9 cellular contexts compared by ENCODE assay signal in the genomic region with DNA sequence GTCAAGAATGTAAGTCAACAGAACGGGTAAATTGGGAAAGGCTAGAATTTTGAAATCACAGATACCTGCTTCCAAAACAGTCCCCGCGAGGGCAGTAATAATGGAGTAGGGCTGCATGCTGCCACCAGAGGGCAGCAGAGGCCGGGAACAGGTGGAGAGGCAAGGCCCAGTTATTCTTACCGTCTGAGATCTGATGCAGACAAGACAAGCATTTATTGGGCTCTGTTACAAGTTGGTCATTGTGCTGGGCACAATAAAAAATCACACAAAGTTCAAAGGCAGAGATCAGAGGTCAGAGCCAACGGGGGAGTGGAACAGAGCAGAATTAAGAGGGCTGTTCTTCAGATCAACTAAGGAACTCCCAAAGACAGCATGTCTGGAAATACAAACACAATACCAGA. TPM values are rescaled to one million over a fixed set of nuclear protein-coding genes. Genes with fewer than 3 reads are reported as not detected.
A peak's percentile ranks its signal among the peaks of the same experiment; 100 is the strongest.
DNase-seq lines count a peak whose midpoint lies in the region; ATAC-seq and TF ChIP-seq lines count a peak whose summit lies in the region.
"Had no signal": no experiment of that assay in that cellular context is flagged by ENCODE, and none has a peak within 500 bp of the region (broad histone marks: within the 10 kb centered on the region; RNA-seq: fewer than 3 reads in every experiment).

No MANE protein-coding gene starts in this region.

- peaks cover 4 to 6% (median 5%) of the 10 kb centered on the region in 3 donors for H3K4me1 Mint-ChIP-seq in naive B cell

- no peaks in the 10 kb centered on the region for H3K79me2 ChIP-seq in OCI-LY3 (ENCODE audit: low read length)

- no peaks in the 10 kb centered on the region for H3K4me1 ChIP-seq in OCI-LY3 (ENCODE audit: low read length)

- H3K36me3 Mint-ChIP-seq in naive B cell = no peaks in the 10 kb centered on the region

- H3K27me3 ChIP-seq in OCI-LY3 (ENCODE audit: low read depth, low read length) = peaks cover 8% of the 10 kb centered on the region; the same call in 1 of the 2 replicates

- no peaks in the 10 kb centered on the region for H3K27me3 Mint-ChIP-seq in naive B cell

- no peak overlapping the region for H3K4me3 Mint-ChIP-seq in naive B cell
- H3K4me3 Mint-ChIP-seq: T-helper 1 cell treated with Interleukin-12 subunit alpha and Interleukin-12 subunit beta and Interleukin-4 antibody, amounts not matched to agents 30 μg/mL and 1 μg/mL, for 36 hours had no signal

- H3K4me3 ChIP-seq in OCI-LY3 (ENCODE audit: low read length) (no peak overlapping the region), epithelial cell of esophagus (ENCODE audit: low read length) (no peak overlapping the region)

- no peaks in the 10 kb centered on the region for H4K20me1 ChIP-seq in OCI-LY3 (ENCODE audit: insufficient read depth, low read length)

- H3K4me2 ChIP-seq in OCI-LY3 (ENCODE audit: low read length) = 0 out of 2 replicates have a peak overlapping the region, but pooled peaks have one; percentile 12

- peak overlapping the region in 1 of 6 donors; percentile 13 for H3K27ac Mint-ChIP-seq in naive B cell
- H3K27ac Mint-ChIP-seq: T-helper 1 cell treated with Interleukin-12 subunit alpha and Interleukin-12 subunit beta and Interleukin-4 antibody, amounts not matched to agents 30 μg/mL and 1 μg/mL, for 36 hours had no signal

- peak; percentile 98 for TF ChIP-seq CTCF in OCI-LY3 (IDR thresholded peaks at IDR 0.05; ENCODE audit: low read depth, low read length)
- peak; percentile 97 for TF ChIP-seq CTCF in epithelial cell of esophagus (IDR thresholded peaks at IDR 0.05; ENCODE audit: insufficient read depth, low read depth, low read length, missing control alignments)

- H3K9ac ChIP-seq in OCI-LY3 (ENCODE audit: low read length) = no peak overlapping the region

- no peak overlapping the region for H3K27ac ChIP-seq in OCI-LY3 (ENCODE audit: low read length)

- H3K36me3 ChIP-seq in OCI-LY3 (replicated peaks; ENCODE audit: low read depth, low read length) = no peaks in the 10 kb centered on the region

- peaks cover 0 to 2% (median 0%) of the 10 kb centered on the region in 7 donors for H3K9me3 Mint-ChIP-seq in naive B cell
- H3K9me3 Mint-ChIP-seq: T-helper 1 cell treated with Interleukin-12 subunit alpha and Interleukin-12 subunit beta and Interleukin-4 antibody, amounts not matched to agents 30 μg/mL and 1 μg/mL, for 36 hours had no signal

- no peak overlapping the region for H2AFZ ChIP-seq in OCI-LY3 (ENCODE audit: low read depth, low read length)

- H3K9me3 ChIP-seq in OCI-LY3 (ENCODE audit: insufficient read depth, low read length) = no peaks in the 10 kb centered on the region

- peak; percentile 68 for DNase-seq in COLO829 (ENCODE audit: low spot score)
- peak; percentile 90 for DNase-seq in HuH-7 (ENCODE audit: low spot score)
- DNase-seq in activated T-cell treated with anti-CD3 and anti-CD28 coated beads for 24 hours (ENCODE audit: low read depth) = peak; percentile 74
- DNase-seq in epithelial cell of esophagus (ENCODE audit: low read depth) = peak; percentile 85
- DNase-seq in naive B cell = peak; percentile 68
- DNase-seq in stimulated activated CD8-positive, alpha-beta memory T cell treated with anti-CD3 and anti-CD28 coated beads, Interleukin-7, amount 100 ng/mL, for 4 hours (ENCODE audit: low read depth in 2 of 2) = peak; percentile 61 to 67

- ATAC-seq in GM21390 (IDR thresholded peaks at IDR 0.05; ENCODE audit: unreplicated experiment) (peak; percentile 89), naive B cell (ENCODE audit: low read depth in 2 of 2) (peak; percentile 88 to 96)

RNA-seq across cellular contexts. Expression of a gene that starts 8.8 kb away (rescaled TPM):
- polyA plus RNA-seq in naive B cell (ENCODE audit: low read depth in 6 of 6) = 1 to 10 TPM; 1.7 to 7.6 (median 3.8) TPM

RNA-seq across cellular contexts. Expression of a gene that starts 42.8 kb away (rescaled TPM):
- 10 to 100 TPM; 12.7 to 40.9 (median 23.7) TPM for polyA plus RNA-seq in naive B cell (ENCODE audit: low read depth in 6 of 6)
